ENCODE assay signal across 8 cellular contexts in the genomic region with DNA sequence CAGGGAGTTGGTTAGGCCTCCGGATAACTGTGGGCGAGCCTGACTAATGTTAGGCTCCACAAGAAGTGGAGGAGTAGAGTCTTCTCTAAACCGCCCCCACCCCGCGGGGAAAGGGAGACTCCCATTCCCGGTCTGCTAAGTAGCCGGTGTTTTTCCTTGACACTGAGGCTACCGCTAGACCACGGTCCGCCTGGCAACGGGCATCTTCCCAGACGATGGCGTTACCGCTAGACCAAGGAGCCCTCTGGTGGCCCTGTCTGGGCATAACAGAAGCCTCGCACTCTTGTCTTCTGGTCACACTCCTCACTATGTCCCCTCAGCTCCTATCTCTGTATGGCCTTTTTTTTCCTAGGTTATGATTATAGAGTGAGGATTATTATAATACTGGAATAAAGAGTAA.
A peak's percentile ranks its signal among the peaks of the same experiment; 100 is the strongest.
DNase-seq lines count a peak whose midpoint lies in the region; ATAC-seq and TF ChIP-seq lines count a peak whose summit lies in the region.
"Not testable (repeated sequence)": the region's sequence is repeated elsewhere in the genome, so short reads cannot be mapped to it uniquely, and the experiment has no call there.

No MANE protein-coding gene starts in this region.

- not testable (repeated sequence) for ATAC-seq in DND-41 (ENCODE audit: insufficient read depth, low read depth)

- not testable (repeated sequence) for H2AFZ ChIP-seq in DND-41 (ENCODE audit: low read depth, low read length)

- TF ChIP-seq CTCF in DND-41 (IDR thresholded peaks at IDR 0.05; ENCODE audit: borderline replicate concordance, extremely low read depth, low read length, poor library complexity, severe bottlenecking): peak; percentile 39
- peak; percentile 33 for TF ChIP-seq CTCF in astrocyte of the cerebellum (IDR thresholded peaks at IDR 0.05; ENCODE audit: low read depth, low read length, missing control alignments)
- peak; percentile 41 for TF ChIP-seq CTCF in epithelial cell of proximal tubule (conservative IDR thresholded peaks at IDR 0.05; ENCODE audit: low read depth, low read length)
- peak; percentile 65 for TF ChIP-seq CTCF in left ventricle myocardium inferior (IDR thresholded peaks at IDR 0.05; ENCODE audit: borderline replicate concordance)
- peak; percentile 49 for TF ChIP-seq CTCF in neural crest cell (conservative IDR thresholded peaks at IDR 0.05)
- peak; percentile 58 for TF ChIP-seq CTCF in type B pancreatic cell (conservative IDR thresholded peaks at IDR 0.05)

- H3K27ac Mint-ChIP-seq in neural crest cell (ENCODE audit: unreplicated experiment); type B pancreatic cell: not testable (repeated sequence)

- H3K36me3 ChIP-seq in DND-41 (ENCODE audit: insufficient read depth, low read length) (peaks cover 46% of the 10 kb centered on the region; the same call in 1 of the 2 replicates), left ventricle myocardium inferior (peaks cover 26% of the 10 kb centered on the region)

- in situ Hi-C loops in SK-MEL-5 (cut with HindIII; ENCODE audit: low pct_unique_long_range_greater_than_20kb, low sequenced_read_pairs); astrocyte of the cerebellum (cut with HindIII; ENCODE audit: low sequenced_read_pairs): not testable (repeated sequence)

- not testable (repeated sequence) for H3K4me1 Mint-ChIP-seq in neural crest cell; type B pancreatic cell (ENCODE audit: unreplicated experiment)

- not testable (repeated sequence) for H3K9me3 ChIP-seq in DND-41 (ENCODE audit: insufficient read depth, low read length, severe bottlenecking); left ventricle myocardium inferior (replicated peaks)

- not testable (repeated sequence) for H3K9ac ChIP-seq in DND-41 (ENCODE audit: low read depth, low read length)

- not testable (repeated sequence) for H3K9me3 Mint-ChIP-seq in neural crest cell, type B pancreatic cell

- H3K27ac ChIP-seq in DND-41 (ENCODE audit: low read length); left ventricle myocardium inferior (replicated peaks): not testable (repeated sequence)

- not testable (repeated sequence) for H3K4me3 Mint-ChIP-seq in neural crest cell, type B pancreatic cell

- H3K36me3 Mint-ChIP-seq in neural crest cell (ENCODE audit: low read depth): peaks cover 26% of the 10 kb centered on the region
- peaks cover 23% of the 10 kb centered on the region for H3K36me3 Mint-ChIP-seq in type B pancreatic cell

- not testable (repeated sequence) for H3K4me2 ChIP-seq in DND-41 (ENCODE audit: insufficient read depth, low read length)

- not testable (repeated sequence) for H3K4me1 ChIP-seq in DND-41 (ENCODE audit: insufficient read depth, low read length); left ventricle myocardium inferior

- not testable (repeated sequence) for H4K20me1 ChIP-seq in DND-41 (ENCODE audit: insufficient read depth, low read length)

- not testable (repeated sequence) for H3K27me3 Mint-ChIP-seq in neural crest cell (ENCODE audit: low read depth); type B pancreatic cell

- not testable (repeated sequence) for H3K27me3 ChIP-seq in DND-41 (ENCODE audit: insufficient read depth, low read length, poor library complexity); left ventricle myocardium inferior (ENCODE audit: low read depth)

- not testable (repeated sequence) for H3K4me3 ChIP-seq in DND-41 (ENCODE audit: low read depth in 1 of 2, low read length in 2 of 2); astrocyte of the cerebellum (ENCODE audit: low read depth, low read length); epithelial cell of proximal tubule (ENCODE audit: low read depth, low read length); left ventricle myocardium inferior

- not testable (repeated sequence) for DNase-seq in DND-41; astrocyte of the cerebellum (ENCODE audit: low read depth); epithelial cell of proximal tubule (ENCODE audit: low read depth); neural crest cell (ENCODE audit: low read depth, low spot score); type B pancreatic cell (ENCODE audit: extremely low spot score, unreplicated experiment)
- peak; percentile 33 for DNase-seq in HT1080 (ENCODE audit: low read depth)
- peak; percentile 30 for DNase-seq in SK-MEL-5 (ENCODE audit: low read depth, low spot score)
- peak; percentile 20 for DNase-seq in left ventricle myocardium inferior

- intact Hi-C loops in left ventricle myocardium inferior (cut with micrococcal nuclease): not testable (repeated sequence)

- peaks cover 17% of the 10 kb centered on the region for H3K79me2 ChIP-seq in DND-41 (ENCODE audit: insufficient read depth, low read length)
